In genomic region chr1:3530086-3530930, GRCh38 we compare ENCODE assay signal across 8 cellular contexts.
DNase-seq lines count a peak whose midpoint lies in the region; ATAC-seq lines count a peak whose summit lies in the region.

No MANE protein-coding gene starts in this region.

- DNase-seq in ACHN (peak; percentile 23), HAP-1 (ENCODE audit: low spot score in 2 of 2) (peak in 1 of 2 experiments; percentile 48)
- peak; percentile 24 for DNase-seq in activated CD4-positive, alpha-beta memory T cell treated with anti-CD3 and anti-CD28 coated beads for 36 hours
- peak in 1 of 2 donors; percentile 52 for DNase-seq in stimulated activated effector memory CD8-positive, alpha-beta T cell treated with anti-CD3 and anti-CD28 coated beads, Interleukin-12 subunit alpha, Interleukin-12 subunit beta, amount 100 ng/mL, for 72 hours (ENCODE audit: low spot score in 2 of 2)

- ATAC-seq in stimulated activated effector memory CD8-positive, alpha-beta T cell treated with anti-CD3 and anti-CD28 coated beads, Interleukin-12 subunit alpha, Interleukin-12 subunit beta, amount 100 ng/mL, for 72 hours, result no peak
- no peak for ATAC-seq in GM21737 (IDR thresholded peaks at IDR 0.05; ENCODE audit: unreplicated experiment)
- ATAC-seq in HG03378 (IDR thresholded peaks at IDR 0.05; ENCODE audit: unreplicated experiment), result no peak
- no peak for ATAC-seq in GM21528 (IDR thresholded peaks at IDR 0.05; ENCODE audit: low FRiP score, unreplicated experiment)

- H3K27me3 ChIP-seq in HAP-1 (ENCODE audit: low read depth), result no peaks in the 10 kb centered on the region
- H3K27me3 ChIP-seq in iPS-15b (ENCODE audit: control insufficient read depth, insufficient read depth, low read length), result no peaks in the 10 kb centered on the region

- H3K27me3 Mint-ChIP-seq in activated CD4-positive, alpha-beta memory T cell treated with anti-CD3 and anti-CD28 coated beads for 36 hours, result no peaks in the 10 kb centered on the region

- no peaks in the 10 kb centered on the region for H3K9me3 Mint-ChIP-seq in activated CD4-positive, alpha-beta memory T cell treated with anti-CD3 and anti-CD28 coated beads for 36 hours
- no peaks in the 10 kb centered on the region for H3K9me3 Mint-ChIP-seq in stimulated activated effector memory CD8-positive, alpha-beta T cell treated with anti-CD3 and anti-CD28 coated beads, Interleukin-12 subunit alpha, Interleukin-12 subunit beta, amount 100 ng/mL, for 72 hours

- in situ Hi-C loops in ACHN (cut with HindIII; ENCODE audit: low pct_ligation_motif_present, low pct_unique_long_range_greater_than_20kb, low sequenced_read_pairs), result loop anchor here (25.0 kb wide), 1 partner anchor 107 kb away; the partner anchor contains the start of gene TPRG1L
- in situ Hi-C loops in HAP-1 (cut with MboI; ENCODE audit: low sequenced_read_pairs), result no loop called here

- peak overlapping the region; percentile 75 for H3K4me3 Mint-ChIP-seq in activated CD4-positive, alpha-beta memory T cell treated with anti-CD3 and anti-CD28 coated beads for 36 hours
- peak overlapping the region; percentile 69 for H3K4me3 Mint-ChIP-seq in stimulated activated effector memory CD8-positive, alpha-beta T cell treated with anti-CD3 and anti-CD28 coated beads, Interleukin-12 subunit alpha, Interleukin-12 subunit beta, amount 100 ng/mL, for 72 hours

- H3K27ac Mint-ChIP-seq in activated CD4-positive, alpha-beta memory T cell treated with anti-CD3 and anti-CD28 coated beads for 36 hours, result peak overlapping the region; percentile 23
- peak overlapping the region; percentile 71 for H3K27ac Mint-ChIP-seq in stimulated activated effector memory CD8-positive, alpha-beta T cell treated with anti-CD3 and anti-CD28 coated beads, Interleukin-12 subunit alpha, Interleukin-12 subunit beta, amount 100 ng/mL, for 72 hours

- no peaks in the 10 kb centered on the region for H3K36me3 Mint-ChIP-seq in activated CD4-positive, alpha-beta memory T cell treated with anti-CD3 and anti-CD28 coated beads for 36 hours
- H3K36me3 Mint-ChIP-seq in stimulated activated effector memory CD8-positive, alpha-beta T cell treated with anti-CD3 and anti-CD28 coated beads, Interleukin-12 subunit alpha, Interleukin-12 subunit beta, amount 100 ng/mL, for 72 hours, result no peaks in the 10 kb centered on the region

- H3K4me1 ChIP-seq in HAP-1 (no peaks in the 10 kb centered on the region), iPS-15b (ENCODE audit: control insufficient read depth, insufficient read depth, low read length) (peaks cover 3% of the 10 kb centered on the region)

- intact Hi-C loops in activated CD4-positive, alpha-beta memory T cell treated with anti-CD3 and anti-CD28 coated beads for 36 hours (cut with micrococcal nuclease), result loop anchor here (5.0 kb wide), 1 partner anchor 38 kb away; no protein-coding TSS in a partner anchor

- CTCF ChIA-PET in activated CD4-positive, alpha-beta memory T cell treated with anti-CD3 and anti-CD28 coated beads for 36 hours (lab: Charles Lee), result interaction anchor here (1.1 to 2.6 kb wide), 5 partner anchors 12 to 90 kb away, joined by 3 to 10 read pairs (median 6); no protein-coding TSS in a partner anchor

- POLR2A ChIA-PET in activated CD4-positive, alpha-beta memory T cell treated with anti-CD3 and anti-CD28 coated beads for 36 hours (lab: Charles Lee), result no interaction called here

- H3K36me3 ChIP-seq in HAP-1 (replicated peaks) (no peaks in the 10 kb centered on the region), iPS-15b (ENCODE audit: control insufficient read depth, insufficient read depth, low read length) (no peaks in the 10 kb centered on the region)

- H3K4me3 ChIP-seq in HAP-1, result peak overlapping the region; percentile 26
- peak overlapping the region; percentile 52 for H3K4me3 ChIP-seq in iPS-15b (ENCODE audit: low read depth, low read length)

- peak overlapping the region; percentile 47 for H3K9ac ChIP-seq in iPS-15b (ENCODE audit: low read depth, low read length)

- H3K9me3 ChIP-seq in HAP-1, result no peaks in the 10 kb centered on the region
- no peaks in the 10 kb centered on the region for H3K9me3 ChIP-seq in iPS-15b (ENCODE audit: control insufficient read depth, insufficient read depth, low read length)

- H3K4me1 Mint-ChIP-seq in activated CD4-positive, alpha-beta memory T cell treated with anti-CD3 and anti-CD28 coated beads for 36 hours (ENCODE audit: low read depth), result peaks cover 10% of the 10 kb centered on the region
- peaks cover 16% of the 10 kb centered on the region for H3K4me1 Mint-ChIP-seq in stimulated activated effector memory CD8-positive, alpha-beta T cell treated with anti-CD3 and anti-CD28 coated beads, Interleukin-12 subunit alpha, Interleukin-12 subunit beta, amount 100 ng/mL, for 72 hours
